In genomic region chr21:33403128-33403785, GRCh38 we compare ENCODE assay signal across 8 cellular contexts. TPM values are rescaled to one million over a fixed set of nuclear protein-coding genes. Genes with fewer than 3 reads are reported as not detected.
DNase-seq lines count a peak whose midpoint lies in the region; ATAC-seq, FAIRE-seq and TF ChIP-seq lines count a peak whose summit lies in the region.

IFNGR2 (plus strand) TSS chr21:33403413; CDS start chr21:33403544, 131 bp downstream.

- H3K4me3 ChIP-seq in bronchial epithelial cell (ENCODE audit: low read depth, low read length): peak within 1 kb of the TSS; percentile 54

- H3K4me3 Mint-ChIP-seq in T-helper 17 cell (peak within 1 kb of the TSS; percentile 94), immature natural killer cell (peak within 1 kb of the TSS; percentile 1 to 72 (median 54))

- H3K27me3 Mint-ChIP-seq in T-helper 17 cell (no peaks in the 10 kb centered on the region), immature natural killer cell (ENCODE audit: low read depth in 3 of 3) (peaks cover 35 to 58% (median 57%) of the 10 kb centered on the region in 3 donors)

- peaks cover 0 to 5% (median 0%) of the 10 kb centered on the region in 6 donors for H3K9me3 Mint-ChIP-seq in immature natural killer cell

- H3K36me3 Mint-ChIP-seq in T-helper 17 cell (ENCODE audit: low read depth): no peaks in the 10 kb centered on the region
- H3K36me3 Mint-ChIP-seq in immature natural killer cell: no peaks in the 10 kb centered on the region

- no peak for TF ChIP-seq CTCF in bronchial epithelial cell (IDR thresholded peaks at IDR 0.05; ENCODE audit: insufficient read depth, low read length, severe bottlenecking)

- H3K36me3 ChIP-seq in bronchial epithelial cell (ENCODE audit: control insufficient read depth, insufficient read depth, low read length): no peaks in the 10 kb centered on the region

- no peaks in the 10 kb centered on the region for H3K27me3 ChIP-seq in bronchial epithelial cell (ENCODE audit: control insufficient read depth, insufficient read depth, low read length)

- H3K4me1 Mint-ChIP-seq in T-helper 17 cell (peaks cover 24% of the 10 kb centered on the region), immature natural killer cell (peaks cover 23 to 40% of the 10 kb centered on the region in 2 donors)

- H3K27ac Mint-ChIP-seq in T-helper 17 cell (peak within 1 kb of the TSS; percentile 90), immature natural killer cell (no peak within 1 kb of the TSS)

- peak; percentile 35 for DNase-seq in GDM1 (lab: John Stamatoyannopoulos, UW)
- peak; percentile 34 to 58 (median 55) for DNase-seq in T-helper 17 cell
- no peak for DNase-seq in bronchial epithelial cell (ENCODE audit: low read depth)
- DNase-seq in immature natural killer cell: no peak
- peak; percentile 33 to 37 for DNase-seq in stimulated activated CD4-positive, alpha-beta T cell treated with anti-CD3 and anti-CD28 coated beads, Interleukin-15, amount 100 ng/mL, for 1 hour (ENCODE audit: low read depth in 1 of 2, low spot score in 1 of 2)
- DNase-seq in cortex of kidney (lab: John Stamatoyannopoulos, UW): no peak

- ATAC-seq in HG02852 (IDR thresholded peaks at IDR 0.05; ENCODE audit: unreplicated experiment): peak; percentile 37
- ATAC-seq in T-helper 17 cell: peak; percentile 76
- ATAC-seq in GM21381 (IDR thresholded peaks at IDR 0.05; ENCODE audit: unreplicated experiment): no peak

- FAIRE-seq in bronchial epithelial cell (lab: Jason Lieb, UNC): no peak

- H3K9me3 ChIP-seq in T-helper 17 cell (ENCODE audit: control insufficient read depth, low read length, poor library complexity, severe bottlenecking): no peaks in the 10 kb centered on the region

RNA-seq across cellular contexts. Expression of gene IFNGR2, which starts in this region (rescaled TPM):
- total RNA-seq in T-helper 17 cell (10 to 100 TPM; 17.9 to 18.7 TPM), bronchial epithelial cell (42.4 and 56.8 TPM in 2 replicates)
- polyA plus RNA-seq in immature natural killer cell: 1 to 10 TPM in 1 of 3 donors, under 1 TPM in 2; 0.35 to 2.0 (median 0.77) TPM

Comparison
In these comparisons a context has a peak if more than half of its experiments do, and no peak if none do; other contexts are left out.
1. DNase-seq: peak in GDM1 (single experiment), T-helper 17 cell (3 of 3) and stimulated activated CD4-positive, alpha-beta T cell treated with anti-CD3 and anti-CD28 coated beads, Interleukin-15, amount 100 ng/mL, for 1 hour (2 of 2); none in bronchial epithelial cell (single experiment), immature natural killer cell (0 of 3) and cortex of kidney (single experiment).